23 cellular contexts compared by ENCODE assay signal in the genomic region with DNA sequence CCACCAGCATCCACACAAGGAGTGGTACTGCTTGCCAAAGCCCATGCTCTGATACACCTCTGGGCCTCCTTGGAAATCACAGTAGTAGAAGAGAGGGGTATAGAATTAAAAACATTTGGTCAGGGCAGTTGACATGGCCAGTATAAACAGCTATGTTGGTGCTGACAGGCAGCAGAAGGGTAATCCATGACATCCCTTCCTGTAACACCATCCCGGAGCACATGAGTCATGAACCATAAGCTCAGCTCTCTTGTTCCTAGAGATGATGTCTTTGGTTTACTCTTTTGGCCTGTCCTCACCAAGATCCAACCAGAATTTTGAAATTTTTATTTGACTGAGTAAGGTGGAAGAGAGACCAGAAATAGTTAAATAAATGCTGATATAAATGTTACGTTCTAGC.
DNase-seq lines count a peak whose midpoint lies in the region; ATAC-seq and TF ChIP-seq lines count a peak whose summit lies in the region.
"Had no signal": no experiment of that assay in that cellular context is flagged by ENCODE, and none has a peak within 500 bp of the region (broad histone marks: within the 10 kb centered on the region; RNA-seq: fewer than 3 reads in every experiment).

No MANE protein-coding gene starts in this region.

- no peaks in the 10 kb centered on the region for H3K4me1 ChIP-seq in mammary epithelial cell (ENCODE audit: insufficient read depth, low read length)
- H3K4me1 ChIP-seq in thyroid gland = peaks cover 48 to 50% of the 10 kb centered on the region in 2 donors
- H3K4me1 ChIP-seq: right lobe of liver had no signal

- WGBS in mammary epithelial cell (ENCODE audit: low coverage, missing lambda C conversion rate) = 88% methylated on average over 2 of the region's 2 CpGs
- 72 to 79% methylated on average over 2 of the region's 2 CpGs for WGBS in thyroid gland, 2 donors

- in situ Hi-C loops in mammary epithelial cell (cut with MboI; ENCODE audit: low sequenced_read_pairs in 2 of 2) = no loop called here

- TF ChIP-seq CTCF in mammary epithelial cell (conservative IDR thresholded peaks at IDR 0.05 in 1 of 2, IDR thresholded peaks at IDR 0.05 in 1 of 2; ENCODE audit: extremely low read depth in 1 of 2, insufficient read depth in 1 of 2, low read depth in 1 of 2, low read length in 2 of 2) (no peak), foreskin fibroblast (IDR thresholded peaks at IDR 0.05; ENCODE audit: low read depth, low read length) (no peak), thyroid gland (IDR thresholded peaks at IDR 0.05) (no peak)

- dilution Hi-C loops in mammary epithelial cell (cut with HindIII; ENCODE audit: low sequenced_read_pairs) = no loop called here

- peaks cover under 1% of the 10 kb centered on the region for H3K9me3 Mint-ChIP-seq in stimulated activated memory B cell treated with anti-CD40 and anti-IgM and Interleukin-4, amounts not matched to agents 10 μg/mL and 1 μg/mL and 100 μg/mL, for 72 hours
- H3K9me3 Mint-ChIP-seq: activated CD4-positive, alpha-beta memory T cell treated with anti-CD3 and anti-CD28 coated beads for 36 hours; mesothelial cell of epicardium; natural killer cell; T-helper 2 cell treated with Interferon-gamma antibody and Interleukin-4, amounts not matched to agents 5 μg/mL and 100 μg/mL, for 36 hours had no signal

- no peaks in the 10 kb centered on the region for H3K36me3 Mint-ChIP-seq in stimulated activated memory B cell treated with anti-CD40 and anti-IgM and Interleukin-4, amounts not matched to agents 10 μg/mL and 1 μg/mL and 100 μg/mL, for 72 hours
- H3K36me3 Mint-ChIP-seq: activated CD4-positive, alpha-beta memory T cell treated with anti-CD3 and anti-CD28 coated beads for 36 hours; mesothelial cell of epicardium; natural killer cell had no signal

- ATAC-seq in Right ventricle myocardium superior (ENCODE audit: poor library complexity) = peak; percentile 23
- ATAC-seq in stimulated activated memory B cell treated with anti-CD40 and anti-IgM and Interleukin-4, amounts not matched to agents 10 μg/mL and 1 μg/mL and 100 μg/mL, for 72 hours = peak; percentile 29
- ATAC-seq: left colon, natural killer cell, right lobe of liver had no signal

- H3K9me3 ChIP-seq in mammary epithelial cell (replicated peaks; ENCODE audit: insufficient read depth, low read length) (no peaks in the 10 kb centered on the region), thyroid gland (no peaks in the 10 kb centered on the region)
- H3K9me3 ChIP-seq: ovary, right lobe of liver had no signal

- BruUV-seq in mammary epithelial cell (replicated peaks; lab: Mats Ljungman, UMichigan) = no TSS peak

- H2AFZ ChIP-seq in mammary epithelial cell (ENCODE audit: low read depth, low read length) = no peak overlapping the region

- H3K9ac ChIP-seq in mammary epithelial cell (ENCODE audit: insufficient read depth, low read length) = no peak overlapping the region

- H3K4me3 ChIP-seq in mammary epithelial cell (replicated peaks in 1 of 3; ENCODE audit: insufficient read depth in 1 of 3, low read depth in 2 of 3, low read length in 3 of 3) (no peak overlapping the region), foreskin fibroblast (ENCODE audit: low read depth in 1 of 2, low read length in 2 of 2) (no peak overlapping the region), thyroid gland (replicated peaks in 1 of 3) (no peak overlapping the region)
- H3K4me3 ChIP-seq: ovary, right lobe of liver, SK-N-MC had no signal

- H3K79me2 ChIP-seq in mammary epithelial cell (ENCODE audit: insufficient read depth, low read length) = no peaks in the 10 kb centered on the region

- H3K4me3 Mint-ChIP-seq in stimulated activated memory B cell treated with anti-CD40 and anti-IgM and Interleukin-4, amounts not matched to agents 10 μg/mL and 1 μg/mL and 100 μg/mL, for 72 hours = no peak overlapping the region
- H3K4me3 Mint-ChIP-seq: activated CD4-positive, alpha-beta memory T cell treated with anti-CD3 and anti-CD28 coated beads for 36 hours; mesothelial cell of epicardium; natural killer cell; T-helper 2 cell treated with Interferon-gamma antibody and Interleukin-4, amounts not matched to agents 5 μg/mL and 100 μg/mL, for 36 hours had no signal

- TF ChIP-seq POLR2A in thyroid gland (IDR thresholded peaks at IDR 0.05) = no peak

- no peak overlapping the region for H3K27ac Mint-ChIP-seq in stimulated activated memory B cell treated with anti-CD40 and anti-IgM and Interleukin-4, amounts not matched to agents 10 μg/mL and 1 μg/mL and 100 μg/mL, for 72 hours
- H3K27ac Mint-ChIP-seq: activated CD4-positive, alpha-beta memory T cell treated with anti-CD3 and anti-CD28 coated beads for 36 hours; mesothelial cell of epicardium; natural killer cell; T-helper 2 cell treated with Interferon-gamma antibody and Interleukin-4, amounts not matched to agents 5 μg/mL and 100 μg/mL, for 36 hours had no signal

- H3K27ac ChIP-seq in mammary epithelial cell (ENCODE audit: insufficient read depth, low read depth, low read length) (no peak overlapping the region), thyroid gland (peak overlapping the region in 1 of 3 donors; percentile 47)
- H3K27ac ChIP-seq: ovary, right lobe of liver, SK-N-MC had no signal

- no peaks in the 10 kb centered on the region for H3K4me1 Mint-ChIP-seq in stimulated activated memory B cell treated with anti-CD40 and anti-IgM and Interleukin-4, amounts not matched to agents 10 μg/mL and 1 μg/mL and 100 μg/mL, for 72 hours
- H3K4me1 Mint-ChIP-seq: natural killer cell had no signal

- peaks cover 9% of the 10 kb centered on the region for H3K27me3 Mint-ChIP-seq in stimulated activated memory B cell treated with anti-CD40 and anti-IgM and Interleukin-4, amounts not matched to agents 10 μg/mL and 1 μg/mL and 100 μg/mL, for 72 hours

- no peaks in the 10 kb centered on the region for H3K27me3 ChIP-seq in mammary epithelial cell (ENCODE audit: insufficient read depth, low read length)
- H3K27me3 ChIP-seq in thyroid gland = no peaks in the 10 kb centered on the region
- H3K27me3 ChIP-seq: ovary, right lobe of liver had no signal

- H3K36me3 ChIP-seq in mammary epithelial cell (ENCODE audit: insufficient read depth, low read length) = no peaks in the 10 kb centered on the region
- no peaks in the 10 kb centered on the region for H3K36me3 ChIP-seq in thyroid gland
- H3K36me3 ChIP-seq: ovary, right lobe of liver had no signal

- CTCF ChIA-PET in mammary epithelial cell (lab: Charles Lee; ENCODE audit: low non-redundant PET) = no interaction called here

- DNase-seq in Right ventricle myocardium superior (no peak), cardiac septum (ENCODE audit: low spot score) (no peak), mammary epithelial cell (peak; percentile 9), foreskin fibroblast (peak; percentile 40 to 64), NCI-H82 treated with DMSO at 0.1 percent for 48 hours (lab: John Stamatoyannopoulos, UW; ENCODE audit: unreplicated experiment) (no peak), cerebellum (ENCODE audit: low spot score) (no peak), thyroid gland (no peak)
- DNase-seq: activated CD4-positive, alpha-beta memory T cell treated with anti-CD3 and anti-CD28 coated beads for 36 hours; activated effector memory CD4-positive, alpha-beta T cell treated with anti-CD3 and anti-CD28 coated beads, Interleukin-2, amount 50 U/mL, for 16 hours; caudate nucleus; COR-L47; DND-41; left colon; natural killer cell; NCI-H1436; NCI-H510A; NK-92 treated with Interleukin-12 subunit alpha and Interleukin-12 subunit beta, amount 100 ng/mL, for 24 hours; ovary; right lobe of liver had no signal

- intact Hi-C loops in Right ventricle myocardium superior (cut with DNase I) (no loop called here), cardiac septum (cut with DNase I) (no loop called here), mammary epithelial cell (cut with micrococcal nuclease) (no loop called here), thyroid gland (cut with DNase I) (no loop called here)

- H3K4me2 ChIP-seq in mammary epithelial cell (ENCODE audit: insufficient read depth, low read depth, low read length) = no peak overlapping the region

- H4K20me1 ChIP-seq in mammary epithelial cell (ENCODE audit: insufficient read depth, low read length) = no peaks in the 10 kb centered on the region

Comparison
In these comparisons a context has a peak if more than half of its experiments do, and no peak if none do; other contexts are left out.
1. DNase-seq: peak in mammary epithelial cell (single experiment) and foreskin fibroblast (2 of 2); none in Right ventricle myocardium superior (single experiment), cardiac septum (single experiment), NCI-H82 treated with DMSO at 0.1 percent for 48 hours (single experiment), cerebellum (single experiment) and thyroid gland (0 of 2).